Comparison of ENCODE assay signal across 17 cellular contexts in the genomic region with DNA sequence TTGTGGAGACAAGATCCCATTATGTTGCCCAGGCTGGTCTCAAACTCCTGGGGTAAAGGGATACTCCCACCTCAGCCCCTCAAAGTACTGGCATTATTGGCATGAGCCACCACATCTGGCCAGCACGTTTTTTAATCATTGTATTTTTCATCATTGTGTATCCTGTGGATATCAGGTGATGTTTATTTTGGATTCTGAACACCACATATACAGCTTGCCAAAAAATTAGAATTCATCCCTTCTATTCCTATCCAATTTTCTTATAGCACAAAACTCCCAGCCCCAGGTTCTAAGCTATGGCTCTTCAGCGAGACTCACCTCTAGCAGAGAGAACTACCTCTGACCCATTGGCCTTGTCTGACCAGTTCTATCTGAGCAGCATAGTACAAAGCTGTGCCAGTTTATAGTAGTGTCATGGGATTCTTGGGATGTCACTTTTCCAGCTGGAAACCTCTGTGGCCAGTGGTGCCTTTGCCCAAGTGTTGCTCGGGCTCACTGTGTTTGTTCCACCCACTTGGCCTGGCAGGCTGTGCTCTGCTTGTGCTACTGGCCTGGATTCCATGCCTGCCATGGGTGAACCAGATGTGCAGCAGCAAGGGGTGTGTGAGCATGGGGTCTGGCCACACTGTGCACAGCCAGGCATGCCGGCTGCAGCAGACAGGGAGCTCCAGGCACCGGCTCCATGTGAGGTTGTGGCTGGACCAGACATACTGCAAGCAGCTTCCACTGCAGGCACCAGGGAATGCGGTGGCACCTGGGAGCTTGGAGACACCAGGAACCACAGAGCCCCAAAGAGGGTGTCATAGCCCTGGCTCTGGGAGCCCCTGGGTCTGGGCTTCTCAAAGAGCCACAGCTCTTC. TPM values are rescaled to one million over a fixed set of nuclear protein-coding genes. Genes with fewer than 3 reads are reported as not detected.
"Had no signal": no experiment of that assay in that cellular context is flagged by ENCODE, and none has a peak within 500 bp of the region (broad histone marks: within the 10 kb centered on the region; RNA-seq: fewer than 3 reads in every experiment).

No MANE protein-coding gene starts in this region.

- DNase-seq: activated CD4-positive, alpha-beta T cell treated with anti-CD3 and anti-CD28 coated beads, Interleukin-2, amount 50 U/mL, for 4 hours; activated naive CD4-positive, alpha-beta T cell; activated naive CD8-positive, alpha-beta T cell treated with anti-CD3 and anti-CD28 coated beads, Interleukin-2, amount 50 U/mL, for 24 hours; activated T-cell treated with anti-CD3 and anti-CD28 coated beads, Interleukin-2, amount 50 U/mL, for 48 hours; immature natural killer cell; left cardiac atrium; occipital lobe; stimulated activated CD4-positive, alpha-beta T cell treated with anti-CD3 and anti-CD28 coated beads, Interleukin-12 subunit alpha, Interleukin-12 subunit beta, amount 100 ng/mL, for 4 hours; stimulated activated naive CD4-positive, alpha-beta T cell treated with Interleukin-2 at 50 U/mL for 16 hours; T-helper 2 cell had no signal

- H3K36me3 ChIP-seq: prostate gland, suprapubic skin, upper lobe of left lung had no signal

- ATAC-seq: activated CD4-positive, CD25-positive, alpha-beta regulatory T cell treated with anti-CD3 and anti-CD28 coated beads, Interleukin-2, amount 50 U/mL, for 24 hours; activated naive CD8-positive, alpha-beta T cell treated with anti-CD3 and anti-CD28 coated beads, Interleukin-2, amount 50 U/mL, for 24 hours had no signal

- H3K27me3 ChIP-seq: suprapubic skin, upper lobe of left lung had no signal

- H3K9me3 ChIP-seq: prostate gland, suprapubic skin, upper lobe of left lung had no signal

- H3K4me1 ChIP-seq: prostate gland, suprapubic skin, upper lobe of left lung had no signal

- H3K27ac ChIP-seq: prostate gland, suprapubic skin, upper lobe of left lung had no signal

- H3K4me3 ChIP-seq: prostate gland, suprapubic skin, upper lobe of left lung had no signal

RNA-seq across cellular contexts. Expression of gene MIP, which starts 42.4 kb away (rescaled TPM):
- total RNA-seq: astrocyte, glomerular endothelial cell, prostate gland, suprapubic skin, upper lobe of left lung had no signal

RNA-seq across cellular contexts. Expression of gene APOF, which starts 49.4 kb away (rescaled TPM):
- total RNA-seq: astrocyte; glomerular endothelial cell; left cardiac atrium; natural killer cell treated with Interleukin-12 subunit alpha and Interleukin-12 subunit beta and Interleukin-15 and Interleukin-18, amount 100 ng/mL, for 72 hours; occipital lobe; suprapubic skin had no signal
- polyA plus RNA-seq: immature natural killer cell had no signal
